8 cellular contexts compared by ENCODE assay signal in genomic region chr17:42832934-42833770, GRCh38. TPM values are rescaled to one million over a fixed set of nuclear protein-coding genes. Genes with fewer than 3 reads are reported as not detected.
DNase-seq lines count a peak whose midpoint lies in the region; ATAC-seq and TF ChIP-seq lines count a peak whose summit lies in the region.

Gene PSME3 (plus strand): TSS chr17:42833397. CDS start chr17:42833632, 235 bp downstream.

- peak; percentile 13 for TF ChIP-seq CTCF in GM12873 (IDR thresholded peaks at IDR 0.05; ENCODE audit: insufficient read depth, low read depth, low read length, missing control alignments)
- TF ChIP-seq CTCF in adrenal gland (IDR thresholded peaks at IDR 0.05) = no peak
- peak in 2 of 9 donors; percentile 18 to 36 for TF ChIP-seq CTCF in heart right ventricle (IDR thresholded peaks at IDR 0.05)
- no peak for TF ChIP-seq CTCF in progenitor cell of endocrine pancreas (IDR thresholded peaks at IDR 0.05; ENCODE audit: unreplicated experiment)
- no peak for TF ChIP-seq CTCF in upper lobe of right lung (IDR thresholded peaks at IDR 0.05)

- peak; percentile 69 for DNase-seq in NCI-H1417 treated with DMSO at 0.1 percent for 48 hours (lab: John Stamatoyannopoulos, UW)
- peak; percentile 72 to 89 (median 83) for DNase-seq in T-helper 1 cell
- peak; percentile 90 to 95 (median 92) for DNase-seq in adrenal gland
- peak; percentile 92 for DNase-seq in heart right ventricle
- DNase-seq in progenitor cell of endocrine pancreas (ENCODE audit: low spot score, unreplicated experiment) = peak; percentile 77
- peak; percentile 97 for DNase-seq in upper lobe of right lung

- H3K4me1 Mint-ChIP-seq in progenitor cell of endocrine pancreas (ENCODE audit: low read depth) = peaks cover 18% of the 10 kb centered on the region

- peak; percentile 89 for ATAC-seq in HG02759 (IDR thresholded peaks at IDR 0.05; ENCODE audit: unreplicated experiment)
- peak; percentile 96 to 98 (median 98) for ATAC-seq in heart right ventricle
- peak; percentile 97 for ATAC-seq in upper lobe of right lung

- peaks cover 9% of the 10 kb centered on the region for H3K27me3 Mint-ChIP-seq in progenitor cell of endocrine pancreas

- H3K36me3 Mint-ChIP-seq in progenitor cell of endocrine pancreas (ENCODE audit: insufficient read depth) = peaks cover 8% of the 10 kb centered on the region

- no peaks in the 10 kb centered on the region for H3K27me3 ChIP-seq in adrenal gland
- no peaks in the 10 kb centered on the region for H3K27me3 ChIP-seq in heart right ventricle
- no peaks in the 10 kb centered on the region for H3K27me3 ChIP-seq in upper lobe of right lung

- peaks cover 0 to 32% of the 10 kb centered on the region in 2 donors for H3K36me3 ChIP-seq in adrenal gland (replicated peaks in 1 of 2)
- peaks cover 0 to 38% (median 26%) of the 10 kb centered on the region in 9 donors for H3K36me3 ChIP-seq in heart right ventricle
- H3K36me3 ChIP-seq in upper lobe of right lung = peaks cover 33% of the 10 kb centered on the region

- no peaks in the 10 kb centered on the region for H3K9me3 Mint-ChIP-seq in progenitor cell of endocrine pancreas (ENCODE audit: low read depth)

- H3K9me3 ChIP-seq in adrenal gland (replicated peaks in 1 of 3) (no peaks in the 10 kb centered on the region), heart right ventricle (peaks cover 0 to 4% (median 0%) of the 10 kb centered on the region in 11 donors), upper lobe of right lung (no peaks in the 10 kb centered on the region)

- H3K27ac Mint-ChIP-seq in progenitor cell of endocrine pancreas = peak within 1 kb of the TSS; percentile 98

- intact Hi-C loops in adrenal gland (cut with DNase I) = no loop called here
- intact Hi-C loops in heart right ventricle (cut with DNase I) = loop anchor here in 1 of 10 donors (5.0 kb wide), 1 partner anchor 164 kb away; the partner anchor contains the start of gene RPL27
- intact Hi-C loops in upper lobe of right lung (cut with DNase I) = no loop called here

- H3K4me3 Mint-ChIP-seq in progenitor cell of endocrine pancreas (ENCODE audit: low read depth) = peak within 1 kb of the TSS; percentile 95

- H3K4me3 ChIP-seq in adrenal gland = peak within 1 kb of the TSS; percentile 71 to 93 (median 83)
- H3K4me3 ChIP-seq in heart right ventricle = peak within 1 kb of the TSS; percentile 66 to 99 (median 93)
- peak within 1 kb of the TSS; percentile 100 for H3K4me3 ChIP-seq in upper lobe of right lung

- peak; percentile 81 to 90 for TF ChIP-seq POLR2A in adrenal gland (IDR thresholded peaks at IDR 0.05)

- H3K27ac ChIP-seq in adrenal gland (peak within 1 kb of the TSS; percentile 84 to 93 (median 90)), heart right ventricle (peak within 1 kb of the TSS; percentile 46 to 97 (median 88)), upper lobe of right lung (peak within 1 kb of the TSS; percentile 91)

- WGBS in adrenal gland, 4 donors = 0 to 1% (median 0%) methylated on average over 46 to 71 of the region's 71 CpGs
- WGBS in heart right ventricle, 2 donors = 0 to 1% methylated on average over 70 to 71 of the region's 71 CpGs

- H3K4me1 ChIP-seq in adrenal gland (replicated peaks in 1 of 2) = peaks cover 18 to 22% of the 10 kb centered on the region in 2 donors
- peaks cover 7 to 29% (median 19%) of the 10 kb centered on the region in 9 donors for H3K4me1 ChIP-seq in heart right ventricle
- peaks cover 17% of the 10 kb centered on the region for H3K4me1 ChIP-seq in upper lobe of right lung

RNA-seq across cellular contexts. Expression of gene PSME3, which starts in this region (rescaled TPM):
- total RNA-seq in adrenal gland (100 to 1,000 TPM in 3 of 8 donors, 10 to 100 TPM in 5; 45.8 to 136 (median 86.2) TPM), heart right ventricle (10 to 100 TPM; 52.1 to 87.4 (median 70.3) TPM), progenitor cell of endocrine pancreas (121 and 129 TPM in 2 replicates), upper lobe of right lung (89.4 TPM)
- polyA plus RNA-seq in adrenal gland (100 to 1,000 TPM in 1 of 3 donors, 10 to 100 TPM in 2; 18.5 to 149 (median 25.4) TPM), heart right ventricle (100 to 1,000 TPM in 1 of 2 donors, 10 to 100 TPM in 1; 26.0 to 103 TPM)

Comparison
In these comparisons a context has a peak if more than half of its experiments do, and no peak if none do; other contexts are left out.
1. Peak in every context shown above with its lines: DNase-seq, ATAC-seq, H3K4me3 ChIP-seq and H3K27ac ChIP-seq.